10 cellular contexts compared by ENCODE assay signal in genomic region chr18:39946623-39947061, GRCh38.
A peak's percentile ranks its signal among the peaks of the same experiment; 100 is the strongest.
DNase-seq lines count a peak whose midpoint lies in the region; ATAC-seq, FAIRE-seq and TF ChIP-seq lines count a peak whose summit lies in the region.
"Had no signal": no experiment of that assay in that cellular context is flagged by ENCODE, and none has a peak within 500 bp of the region (broad histone marks: within the 10 kb centered on the region; RNA-seq: fewer than 3 reads in every experiment).

No MANE protein-coding gene starts in this region.

- H3K4me3 ChIP-seq in KMS-11 (IDR thresholded peaks at IDR 0.05; ENCODE audit: insufficient read depth, low read depth, low read length) (no peak overlapping the region), bronchial epithelial cell (ENCODE audit: low read depth, low read length) (no peak overlapping the region), mesenchymal stem cell (ENCODE audit: insufficient read depth in 1 of 2, low read depth in 1 of 2, low read length in 2 of 2) (no peak overlapping the region), colonic mucosa (no peak overlapping the region)

- H3K4me1 ChIP-seq in KMS-11 (ENCODE audit: low read depth, poor library complexity, severe bottlenecking) (peaks cover 96% of the 10 kb centered on the region), mesenchymal stem cell (ENCODE audit: control insufficient read depth, insufficient read depth, low read depth, low read length) (no peaks in the 10 kb centered on the region), colonic mucosa (no peaks in the 10 kb centered on the region)

- H3K9ac ChIP-seq in KMS-11 (peak overlapping the region; percentile 78), mesenchymal stem cell (ENCODE audit: low read length) (no peak overlapping the region), colonic mucosa (ENCODE audit: low read depth in 2 of 2, low read length in 2 of 2) (no peak overlapping the region)

- no peaks in the 10 kb centered on the region for H3K79me1 ChIP-seq in mesenchymal stem cell (replicated peaks; ENCODE audit: low read length, poor library complexity, severe bottlenecking)

- H3K27me3 ChIP-seq in KMS-11 (ENCODE audit: insufficient read depth, low read depth) (no peaks in the 10 kb centered on the region), bronchial epithelial cell (ENCODE audit: control insufficient read depth, insufficient read depth, low read length) (no peaks in the 10 kb centered on the region), mesenchymal stem cell (ENCODE audit: control insufficient read depth in 1 of 2, insufficient read depth in 1 of 2, low read length in 2 of 2) (no peaks in the 10 kb centered on the region), colonic mucosa (no peaks in the 10 kb centered on the region)

- ATAC-seq in HG03139 (IDR thresholded peaks at IDR 0.05; ENCODE audit: unreplicated experiment) = no peak
- ATAC-seq: naive thymus-derived CD4-positive, alpha-beta T cell had no signal

- DNase-seq in AG20443 (ENCODE audit: low spot score) = peak; percentile 40
- DNase-seq in bronchial epithelial cell (ENCODE audit: low read depth) = peak; percentile 89
- DNase-seq in mesenchymal stem cell = peak; percentile 90
- no peak for DNase-seq in activated CD8-positive, alpha-beta memory T cell treated with anti-CD3 and anti-CD28 coated beads, Interleukin-2, amount 50 U/mL, for 48 hours
- no peak for DNase-seq in T-helper 9 cell
- DNase-seq in colonic mucosa = no peak
- DNase-seq: naive thymus-derived CD4-positive, alpha-beta T cell; NCI-H2107 had no signal

- peak overlapping the region; percentile 98 for H3K4me2 ChIP-seq in KMS-11
- no peak overlapping the region for H3K4me2 ChIP-seq in mesenchymal stem cell (ENCODE audit: low read length, poor library complexity, severe bottlenecking)

- no peak overlapping the region for H2AK5ac ChIP-seq in mesenchymal stem cell (ENCODE audit: low read length, severe bottlenecking)

- peaks cover 37% of the 10 kb centered on the region for H3K79me2 ChIP-seq in KMS-11 (ENCODE audit: insufficient read depth, low read depth)

- H2BK15ac ChIP-seq in mesenchymal stem cell (ENCODE audit: low read depth, poor library complexity, severe bottlenecking) = no peak overlapping the region

- H4K91ac ChIP-seq in mesenchymal stem cell (ENCODE audit: low read length) = no peak overlapping the region

- no peak overlapping the region for H2BK12ac ChIP-seq in mesenchymal stem cell (ENCODE audit: low read length in 2 of 2)

- H2AFZ ChIP-seq in KMS-11 (ENCODE audit: low read depth) (peak overlapping the region; percentile 23), mesenchymal stem cell (ENCODE audit: low read depth, low read length) (no peak overlapping the region)

- peak overlapping the region in 1 of 2 experiments; percentile 57 for H3K18ac ChIP-seq in mesenchymal stem cell (ENCODE audit: low read depth in 1 of 2, low read length in 2 of 2)

- intact Hi-C loops in colonic mucosa (cut with DNase I) = no loop called here

- H4K20me1 ChIP-seq in KMS-11 (ENCODE audit: insufficient read depth) = no peaks in the 10 kb centered on the region

- peak; percentile 79 for FAIRE-seq in bronchial epithelial cell (lab: Jason Lieb, UNC)

- H2BK5ac ChIP-seq in mesenchymal stem cell (ENCODE audit: low read depth, low read length, poor library complexity, severe bottlenecking) = no peak overlapping the region

- no peak overlapping the region for H3K23ac ChIP-seq in mesenchymal stem cell (ENCODE audit: low read length in 2 of 2)

- no peak overlapping the region for H2BK120ac ChIP-seq in mesenchymal stem cell (ENCODE audit: low read depth, low read length)

- H3K4ac ChIP-seq in mesenchymal stem cell (ENCODE audit: low read depth in 1 of 2, low read length in 2 of 2) = no peak overlapping the region

- TF ChIP-seq CTCF in KMS-11 (conservative IDR thresholded peaks at IDR 0.05; ENCODE audit: low read depth, low read length) = no peak
- TF ChIP-seq CTCF in bronchial epithelial cell (IDR thresholded peaks at IDR 0.05; ENCODE audit: insufficient read depth, low read length, severe bottlenecking) = no peak
- no peak for TF ChIP-seq CTCF in colonic mucosa (IDR thresholded peaks at IDR 0.05)

- H3K36me3 ChIP-seq in KMS-11 (ENCODE audit: insufficient read depth) (no peaks in the 10 kb centered on the region), bronchial epithelial cell (ENCODE audit: control insufficient read depth, insufficient read depth, low read length) (no peaks in the 10 kb centered on the region), mesenchymal stem cell (ENCODE audit: control insufficient read depth in 1 of 2, insufficient read depth in 2 of 2, low read depth in 1 of 2, low read length in 2 of 2) (no peaks in the 10 kb centered on the region), colonic mucosa (no peaks in the 10 kb centered on the region)

- H3K27ac ChIP-seq in KMS-11 (peak overlapping the region; percentile 97), mesenchymal stem cell (ENCODE audit: low read length, poor library complexity, severe bottlenecking) (no peak overlapping the region), colonic mucosa (no peak overlapping the region)

- no peak overlapping the region for H4K8ac ChIP-seq in mesenchymal stem cell (ENCODE audit: low read length)

- no peaks in the 10 kb centered on the region for H3K9me3 ChIP-seq in mesenchymal stem cell (ENCODE audit: control insufficient read depth, low read length)
- H3K9me3 ChIP-seq in colonic mucosa = no peaks in the 10 kb centered on the region

- no peak overlapping the region for H3K14ac ChIP-seq in mesenchymal stem cell (ENCODE audit: low read length in 2 of 2)

Comparison
In these comparisons a context has a peak if more than half of its experiments do, and no peak if none do; other contexts are left out.
1. DNase-seq: peak in AG20443 (single experiment), bronchial epithelial cell (single experiment) and mesenchymal stem cell (single experiment); none in activated CD8-positive, alpha-beta memory T cell treated with anti-CD3 and anti-CD28 coated beads, Interleukin-2, amount 50 U/mL, for 48 hours (single experiment), T-helper 9 cell (single experiment) and colonic mucosa (single experiment).